32 cellular contexts compared by ENCODE assay signal in the genomic region with DNA sequence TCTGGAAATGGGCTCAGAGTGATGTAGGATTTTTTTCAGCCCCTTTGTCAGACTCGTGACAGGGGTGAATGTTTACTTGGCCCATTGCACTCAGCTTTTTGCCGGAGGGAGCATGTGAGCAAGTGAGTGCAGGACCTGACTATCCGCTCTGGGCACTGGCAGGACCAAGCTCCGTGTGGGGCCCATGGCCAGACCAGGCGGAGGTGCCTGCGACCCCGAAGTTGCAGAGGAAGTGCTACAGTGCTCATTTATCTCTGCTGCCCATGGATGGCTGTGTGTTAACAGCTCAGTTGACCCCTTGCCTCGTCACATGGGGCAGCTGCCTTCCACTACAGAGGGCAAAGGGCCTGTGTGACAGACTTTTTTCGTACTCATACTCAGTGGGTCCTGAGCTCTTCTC.
"Had no signal": no experiment of that assay in that cellular context is flagged by ENCODE, and none has a peak within 500 bp of the region (broad histone marks: within the 10 kb centered on the region; RNA-seq: fewer than 3 reads in every experiment).

No MANE protein-coding gene starts in this region.

- H3K9me3 ChIP-seq: adrenal gland, ascending aorta, body of pancreas, breast epithelium had no signal

- H3K4me3 ChIP-seq: adrenal gland, ascending aorta, body of pancreas, breast epithelium, cardiac muscle cell had no signal

- H3K27ac ChIP-seq: adrenal gland, ascending aorta, body of pancreas, brain microvascular endothelial cell, cardiac muscle cell had no signal

- ATAC-seq: activated naive CD4-positive, alpha-beta T cell treated with anti-CD3 and anti-CD28 coated beads, Interleukin-2, amount 50 U/mL, for 72 hours; activated naive CD8-positive, alpha-beta T cell treated with anti-CD3 and anti-CD28 coated beads, Interleukin-2, amount 50 U/mL, for 24 hours; activated T-cell treated with anti-CD3 and anti-CD28 coated beads, Interleukin-2, amount 50 U/mL, for 4 hours; activated T-cell treated with anti-CD3 and anti-CD28 coated beads, Interleukin-2, amount 50 U/mL, for 72 hours; activated T-helper 17 cell treated with anti-CD3 and anti-CD28 coated beads, Interleukin-2, amount 50 U/mL, for 72 hours; body of pancreas had no signal

- H3K36me3 ChIP-seq: adrenal gland, ascending aorta, brain microvascular endothelial cell, breast epithelium, cardiac muscle cell had no signal

- H3K4me1 ChIP-seq: adrenal gland, ascending aorta, body of pancreas had no signal

- H3K27me3 ChIP-seq: adrenal gland, ascending aorta, body of pancreas, brain microvascular endothelial cell, breast epithelium, cardiac muscle cell had no signal

- DNase-seq: activated effector memory CD4-positive, alpha-beta T cell treated with anti-CD3 and anti-CD28 coated beads, Interleukin-2, amount 50 U/mL, for 16 hours; activated effector memory CD4-positive, alpha-beta T cell treated with Interleukin-2 at 50 U/mL for 16 hours; activated gamma-delta T cell; activated gamma-delta T cell treated with Interleukin-2 at 50 U/mL for 16 hours; activated naive CD4-positive, alpha-beta T cell; activated naive CD4-positive, alpha-beta T cell treated with anti-CD3 and anti-CD28 coated beads for 36 hours; activated naive CD4-positive, alpha-beta T cell treated with anti-CD3 and anti-CD28 coated beads, Interleukin-2, amount 10 ng/mL, durations not matched to agents 7 days and 5 days; activated naive CD4-positive, alpha-beta T cell treated with anti-CD3 and anti-CD28 coated beads, Interleukin-2, amount 50 U/mL, for 16 hours; activated naive CD4-positive, alpha-beta T cell treated with Interleukin-2 at 50 U/mL for 16 hours; activated naive CD8-positive, alpha-beta T cell treated with anti-CD3 and anti-CD28 coated beads for 36 hours; activated naive CD8-positive, alpha-beta T cell treated with anti-CD3 and anti-CD28 coated beads, Interleukin-2, amount 10 ng/mL, durations not matched to agents 7 days and 5 days; activated naive CD8-positive, alpha-beta T cell treated with anti-CD3 and anti-CD28 coated beads, Interleukin-2, amount 50 U/mL, for 24 hours; activated T-cell treated with anti-CD3 and anti-CD28 coated beads, Interleukin-2, amount 50 U/mL, for 1 hour; activated T-cell treated with anti-CD3 and anti-CD28 coated beads, Interleukin-2, amount 50 U/mL, for 24 hours; activated T-cell treated with anti-CD3 and anti-CD28 coated beads, Interleukin-2, amount 50 U/mL, for 4 hours; activated T-cell treated with anti-CD3 and anti-CD28 coated beads, Interleukin-2, amount 50 U/mL, for 48 hours; activated T-cell treated with anti-CD3 and anti-CD28 coated beads, Interleukin-2, amount 50 U/mL, for 72 hours; adrenal gland; amniotic stem cell; amygdala; anterior cingulate cortex; aorta; body of pancreas; brain microvascular endothelial cell; caudate nucleus; central memory CD4-positive, alpha-beta T cell; cerebellar nuclear complex had no signal
